1 cellular context compared by ENCODE assay signal in the genomic region with DNA sequence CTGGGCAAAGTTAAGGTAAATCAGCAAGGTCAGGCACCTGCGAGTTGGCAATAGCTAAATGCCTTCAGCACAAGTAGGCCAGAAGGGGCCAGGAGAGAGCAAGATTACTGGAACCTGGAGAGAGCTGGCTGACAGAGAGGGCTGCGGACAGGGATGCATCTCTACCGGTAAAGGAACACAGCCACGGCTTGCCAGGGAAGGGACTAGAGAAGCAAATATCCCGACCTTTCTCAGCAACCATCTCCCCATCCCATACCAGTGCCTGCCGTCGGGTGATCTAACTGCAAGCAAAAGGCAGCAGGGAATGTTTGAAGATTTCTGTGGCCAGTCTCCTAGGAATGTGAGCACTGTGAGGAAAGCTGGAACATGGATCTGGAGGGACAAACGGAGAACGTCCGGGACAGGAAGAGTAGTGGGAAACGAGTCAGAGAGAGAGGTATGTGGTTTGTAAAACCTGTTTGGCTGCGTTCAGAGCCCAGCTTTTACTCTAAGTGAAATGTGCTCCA.
TF ChIP-seq lines count a peak whose summit lies in the region.

No MANE protein-coding gene starts in this region.

TF ChIP-seq in GM23338, 12 proteins besides CTCF, POLR2A, EP300 and RAD21 (continued from another document):
- TF ChIP-seq, protein P1, sequence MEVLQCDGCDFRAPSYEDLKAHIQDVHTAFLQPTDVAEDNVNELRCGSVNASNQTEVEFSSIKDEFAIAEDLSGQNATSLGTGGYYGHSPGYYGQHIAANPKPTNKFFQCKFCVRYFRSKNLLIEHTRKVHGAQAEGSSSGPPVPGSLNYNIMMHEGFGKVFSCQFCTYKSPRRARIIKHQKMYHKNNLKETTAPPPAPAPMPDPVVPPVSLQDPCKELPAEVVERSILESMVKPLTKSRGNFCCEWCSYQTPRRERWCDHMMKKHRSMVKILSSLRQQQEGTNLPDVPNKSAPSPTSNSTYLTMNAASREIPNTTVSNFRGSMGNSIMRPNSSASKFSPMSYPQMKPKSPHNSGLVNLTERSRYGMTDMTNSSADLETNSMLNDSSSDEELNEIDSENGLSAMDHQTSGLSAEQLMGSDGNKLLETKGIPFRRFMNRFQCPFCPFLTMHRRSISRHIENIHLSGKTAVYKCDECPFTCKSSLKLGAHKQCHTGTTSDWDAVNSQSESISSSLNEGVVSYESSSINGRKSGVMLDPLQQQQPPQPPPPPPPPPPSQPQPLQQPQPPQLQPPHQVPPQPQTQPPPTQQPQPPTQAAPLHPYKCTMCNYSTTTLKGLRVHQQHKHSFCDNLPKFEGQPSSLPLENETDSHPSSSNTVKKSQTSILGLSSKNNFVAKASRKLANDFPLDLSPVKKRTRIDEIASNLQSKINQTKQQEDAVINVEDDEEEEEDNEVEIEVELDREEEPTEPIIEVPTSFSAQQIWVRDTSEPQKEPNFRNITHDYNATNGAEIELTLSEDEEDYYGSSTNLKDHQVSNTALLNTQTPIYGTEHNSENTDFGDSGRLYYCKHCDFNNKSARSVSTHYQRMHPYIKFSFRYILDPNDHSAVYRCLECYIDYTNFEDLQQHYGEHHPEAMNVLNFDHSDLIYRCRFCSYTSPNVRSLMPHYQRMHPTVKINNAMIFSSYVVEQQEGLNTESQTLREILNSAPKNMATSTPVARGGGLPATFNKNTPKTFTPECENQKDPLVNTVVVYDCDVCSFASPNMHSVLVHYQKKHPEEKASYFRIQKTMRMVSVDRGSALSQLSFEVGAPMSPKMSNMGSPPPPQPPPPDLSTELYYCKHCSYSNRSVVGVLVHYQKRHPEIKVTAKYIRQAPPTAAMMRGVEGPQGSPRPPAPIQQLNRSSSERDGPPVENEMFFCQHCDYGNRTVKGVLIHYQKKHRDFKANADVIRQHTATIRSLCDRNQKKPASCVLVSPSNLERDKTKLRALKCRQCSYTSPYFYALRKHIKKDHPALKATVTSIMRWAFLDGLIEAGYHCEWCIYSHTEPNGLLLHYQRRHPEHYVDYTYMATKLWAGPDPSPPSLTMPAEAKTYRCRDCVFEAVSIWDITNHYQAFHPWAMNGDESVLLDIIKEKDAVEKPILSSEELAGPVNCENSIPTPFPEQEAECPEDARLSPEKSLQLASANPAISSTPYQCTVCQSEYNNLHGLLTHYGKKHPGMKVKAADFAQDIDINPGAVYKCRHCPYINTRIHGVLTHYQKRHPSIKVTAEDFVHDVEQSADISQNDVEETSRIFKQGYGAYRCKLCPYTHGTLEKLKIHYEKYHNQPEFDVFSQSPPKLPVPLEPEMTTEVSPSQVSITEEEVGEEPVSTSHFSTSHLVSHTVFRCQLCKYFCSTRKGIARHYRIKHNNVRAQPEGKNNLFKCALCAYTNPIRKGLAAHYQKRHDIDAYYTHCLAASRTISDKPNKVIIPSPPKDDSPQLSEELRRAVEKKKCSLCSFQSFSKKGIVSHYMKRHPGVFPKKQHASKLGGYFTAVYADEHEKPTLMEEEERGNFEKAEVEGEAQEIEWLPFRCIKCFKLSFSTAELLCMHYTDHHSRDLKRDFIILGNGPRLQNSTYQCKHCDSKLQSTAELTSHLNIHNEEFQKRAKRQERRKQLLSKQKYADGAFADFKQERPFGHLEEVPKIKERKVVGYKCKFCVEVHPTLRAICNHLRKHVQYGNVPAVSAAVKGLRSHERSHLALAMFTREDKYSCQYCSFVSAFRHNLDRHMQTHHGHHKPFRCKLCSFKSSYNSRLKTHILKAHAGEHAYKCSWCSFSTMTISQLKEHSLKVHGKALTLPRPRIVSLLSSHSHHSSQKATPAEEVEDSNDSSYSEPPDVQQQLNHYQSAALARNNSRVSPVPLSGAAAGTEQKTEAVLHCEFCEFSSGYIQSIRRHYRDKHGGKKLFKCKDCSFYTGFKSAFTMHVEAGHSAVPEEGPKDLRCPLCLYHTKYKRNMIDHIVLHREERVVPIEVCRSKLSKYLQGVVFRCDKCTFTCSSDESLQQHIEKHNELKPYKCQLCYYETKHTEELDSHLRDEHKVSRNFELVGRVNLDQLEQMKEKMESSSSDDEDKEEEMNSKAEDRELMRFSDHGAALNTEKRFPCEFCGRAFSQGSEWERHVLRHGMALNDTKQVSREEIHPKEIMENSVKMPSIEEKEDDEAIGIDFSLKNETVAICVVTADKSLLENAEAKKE (CRISPR knock-in tag; IDR thresholded peaks at IDR 0.05), result no peak
- TF ChIP-seq JUNB (IDR thresholded peaks at IDR 0.05; ENCODE audit: unreplicated experiment) (no peak), NANOG (IDR thresholded peaks at IDR 0.05; ENCODE audit: borderline replicate concordance) (no peak), EZH2 (IDR thresholded peaks at IDR 0.05; ENCODE audit: low read depth, unreplicated experiment) (no peak)
- TF ChIP-seq, protein P2, sequence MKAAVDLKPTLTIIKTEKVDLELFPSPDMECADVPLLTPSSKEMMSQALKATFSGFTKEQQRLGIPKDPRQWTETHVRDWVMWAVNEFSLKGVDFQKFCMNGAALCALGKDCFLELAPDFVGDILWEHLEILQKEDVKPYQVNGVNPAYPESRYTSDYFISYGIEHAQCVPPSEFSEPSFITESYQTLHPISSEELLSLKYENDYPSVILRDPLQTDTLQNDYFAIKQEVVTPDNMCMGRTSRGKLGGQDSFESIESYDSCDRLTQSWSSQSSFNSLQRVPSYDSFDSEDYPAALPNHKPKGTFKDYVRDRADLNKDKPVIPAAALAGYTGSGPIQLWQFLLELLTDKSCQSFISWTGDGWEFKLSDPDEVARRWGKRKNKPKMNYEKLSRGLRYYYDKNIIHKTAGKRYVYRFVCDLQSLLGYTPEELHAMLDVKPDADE (IDR thresholded peaks at IDR 0.05), result no peak
